In genomic region chr6:128487055-128487454, GRCh38 we compare ENCODE assay signal across 1 cellular context.
A peak's percentile ranks its signal among the peaks of the same experiment; 100 is the strongest.
TF ChIP-seq lines count a peak whose summit lies in the region.

No MANE protein-coding gene starts in this region.

TF ChIP-seq in HepG2, 621 proteins besides CTCF, POLR2A, EP300 and RAD21 (continued from another document):
- TF ChIP-seq ZNF639 (CRISPR knock-in tag; conservative IDR thresholded peaks at IDR 0.05) (no peak), STAG1 (CRISPR knock-in tag; IDR thresholded peaks at IDR 0.05) (peak; percentile 69), SMC3 (IDR thresholded peaks at IDR 0.05; ENCODE audit: low read length) (peak; percentile 74), RBM22 (optimal IDR thresholded peaks at IDR 0.05; ENCODE audit: low read length) (peak; percentile 39), POLR2G (IDR thresholded peaks at IDR 0.05; ENCODE audit: low read depth, low read length) (0 out of 2 replicates have a peak, but pooled peaks have one; percentile 24), ZSCAN9 (CRISPR knock-in tag; IDR thresholded peaks at IDR 0.05; ENCODE audit: borderline replicate concordance) (peak; percentile 16; the same call in 1 of the 2 replicates)
- TF ChIP-seq, protein P1, sequence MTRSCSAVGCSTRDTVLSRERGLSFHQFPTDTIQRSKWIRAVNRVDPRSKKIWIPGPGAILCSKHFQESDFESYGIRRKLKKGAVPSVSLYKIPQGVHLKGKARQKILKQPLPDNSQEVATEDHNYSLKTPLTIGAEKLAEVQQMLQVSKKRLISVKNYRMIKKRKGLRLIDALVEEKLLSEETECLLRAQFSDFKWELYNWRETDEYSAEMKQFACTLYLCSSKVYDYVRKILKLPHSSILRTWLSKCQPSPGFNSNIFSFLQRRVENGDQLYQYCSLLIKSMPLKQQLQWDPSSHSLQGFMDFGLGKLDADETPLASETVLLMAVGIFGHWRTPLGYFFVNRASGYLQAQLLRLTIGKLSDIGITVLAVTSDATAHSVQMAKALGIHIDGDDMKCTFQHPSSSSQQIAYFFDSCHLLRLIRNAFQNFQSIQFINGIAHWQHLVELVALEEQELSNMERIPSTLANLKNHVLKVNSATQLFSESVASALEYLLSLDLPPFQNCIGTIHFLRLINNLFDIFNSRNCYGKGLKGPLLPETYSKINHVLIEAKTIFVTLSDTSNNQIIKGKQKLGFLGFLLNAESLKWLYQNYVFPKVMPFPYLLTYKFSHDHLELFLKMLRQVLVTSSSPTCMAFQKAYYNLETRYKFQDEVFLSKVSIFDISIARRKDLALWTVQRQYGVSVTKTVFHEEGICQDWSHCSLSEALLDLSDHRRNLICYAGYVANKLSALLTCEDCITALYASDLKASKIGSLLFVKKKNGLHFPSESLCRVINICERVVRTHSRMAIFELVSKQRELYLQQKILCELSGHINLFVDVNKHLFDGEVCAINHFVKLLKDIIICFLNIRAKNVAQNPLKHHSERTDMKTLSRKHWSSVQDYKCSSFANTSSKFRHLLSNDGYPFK (CRISPR knock-in tag; IDR thresholded peaks at IDR 0.05; ENCODE audit: borderline replicate concordance): no peak
